ENCODE assay signal across 22 cellular contexts in the genomic region with DNA sequence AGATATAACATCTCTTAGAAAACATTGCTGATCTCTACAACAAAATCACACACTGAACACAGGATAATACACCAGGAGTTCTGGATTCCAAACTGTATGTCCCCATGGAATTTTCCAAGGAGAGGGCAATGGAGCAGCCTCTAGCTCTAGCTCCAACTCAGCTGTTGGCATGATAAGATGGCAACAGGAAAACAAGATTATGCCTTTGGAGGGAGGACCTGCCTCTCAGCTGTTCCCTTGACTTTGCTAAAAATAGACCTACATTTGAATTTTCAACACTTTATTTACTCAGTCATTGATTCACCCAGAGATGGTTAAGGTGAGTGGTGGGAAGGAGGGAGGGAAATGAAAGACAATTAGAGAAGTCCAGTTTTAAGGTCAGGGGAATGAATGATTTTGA.
DNase-seq lines count a peak whose midpoint lies in the region; ATAC-seq, FAIRE-seq and TF ChIP-seq lines count a peak whose summit lies in the region.
"Had no signal": no experiment of that assay in that cellular context is flagged by ENCODE, and none has a peak within 500 bp of the region (broad histone marks: within the 10 kb centered on the region; RNA-seq: fewer than 3 reads in every experiment).

No MANE protein-coding gene starts in this region.

- intact Hi-C loops in Right ventricle myocardium inferior (cut with DNase I) (no loop called here), left cardiac atrium (cut with DNase I) (no loop called here), pancreas (cut with DNase I) (no loop called here)

- H3K36me3 Mint-ChIP-seq in naive thymus-derived CD8-positive, alpha-beta T cell, result peaks cover 0 to 9% (median 1%) of the 10 kb centered on the region in 3 donors

- H3K4me1 Mint-ChIP-seq in naive thymus-derived CD8-positive, alpha-beta T cell, result no peaks in the 10 kb centered on the region

- DNase-seq in Right ventricle myocardium inferior (ENCODE audit: missing footprints) (no peak), left cardiac atrium (no peak), LHCN-M2 (ENCODE audit: low read depth) (peak; percentile 46), pancreas (no peak), SKM-1 treated with dmso at 0.1 percent for 144 hours (lab: John Stamatoyannopoulos, UW; ENCODE audit: unreplicated experiment) (no peak)
- DNase-seq in naive thymus-derived CD8-positive, alpha-beta T cell, result no peak
- DNase-seq: Calu3, DMS79 treated with DMSO at 0.1 percent for 48 hours, GF-D8, KBM-7, MM.1S, NCI-H1048, NCI-H1694, NCI-H2081 treated with DMSO at 0.1 percent for 48 hours, NCI-H2171, NCI-H226, NCI-H510A treated with DMSO at 0.1 percent for 48 hours, NCI-H774, PC-9, SHP77 had no signal

- H3K4me1 ChIP-seq in pancreas, result peaks cover 0 to 6% (median 0%) of the 10 kb centered on the region in 3 donors

- ATAC-seq in Right ventricle myocardium inferior (peak; percentile 67), left cardiac atrium (no peak), pancreas (peak in 3 of 4 donors; percentile 22 to 54 (median 25))
- ATAC-seq in naive thymus-derived CD8-positive, alpha-beta T cell, result no peak

- H3K27me3 Mint-ChIP-seq in naive thymus-derived CD8-positive, alpha-beta T cell, result peaks cover 13 to 39% (median 20%) of the 10 kb centered on the region in 5 donors

- no peak overlapping the region for H3K4me3 ChIP-seq in pancreas
- H3K4me3 ChIP-seq: PC-9 had no signal

- H3K9me3 ChIP-seq in pancreas, result no peaks in the 10 kb centered on the region

- POLR2A ChIA-PET in naive thymus-derived CD8-positive, alpha-beta T cell (lab: Charles Lee), result no interaction called here

- H3K9me3 Mint-ChIP-seq in naive thymus-derived CD8-positive, alpha-beta T cell, result no peaks in the 10 kb centered on the region

- H3K27ac ChIP-seq in pancreas, result no peak overlapping the region
- H3K27ac ChIP-seq: PC-9 had no signal

- no peak overlapping the region for H3K27ac Mint-ChIP-seq in naive thymus-derived CD8-positive, alpha-beta T cell

- no peak overlapping the region for H3K4me3 Mint-ChIP-seq in naive thymus-derived CD8-positive, alpha-beta T cell

- FAIRE-seq in islet of Langerhans (lab: Jason Lieb, UNC), result peak; percentile 53
- no peak for FAIRE-seq in pancreas (lab: Jason Lieb, UNC)
- FAIRE-seq: GM12892 had no signal

- H3K27me3 ChIP-seq in pancreas, result no peaks in the 10 kb centered on the region

- H3K36me3 ChIP-seq in pancreas, result no peaks in the 10 kb centered on the region

- TF ChIP-seq CTCF in pancreas (IDR thresholded peaks at IDR 0.05), result no peak

Comparison
In these comparisons a context has a peak if more than half of its experiments do, and no peak if none do; other contexts are left out.
1. ATAC-seq: peak in Right ventricle myocardium inferior (single experiment) and pancreas (3 of 4); none in left cardiac atrium (0 of 2) and naive thymus-derived CD8-positive, alpha-beta T cell (0 of 2).